9 cellular contexts compared by ENCODE assay signal in the genomic region with DNA sequence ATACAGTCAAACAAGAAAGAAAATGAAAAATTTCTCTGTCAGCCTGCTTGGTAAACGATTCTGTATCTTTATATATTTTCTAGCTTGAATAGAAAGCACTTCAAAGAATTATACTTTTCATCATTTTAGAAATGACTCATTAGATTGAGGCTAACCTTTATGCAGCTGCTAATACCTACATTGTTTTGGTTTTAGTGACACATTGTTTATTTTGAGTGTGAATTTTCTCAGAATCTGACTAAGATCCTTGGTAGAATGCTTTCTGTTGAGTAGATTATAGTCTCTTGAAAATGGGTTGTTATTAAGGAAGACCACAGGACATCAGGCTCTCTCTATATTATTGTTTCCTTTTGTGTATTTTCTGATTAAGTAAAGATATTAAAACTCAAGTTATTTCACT.
DNase-seq lines count a peak whose midpoint lies in the region; ATAC-seq lines count a peak whose summit lies in the region.
"Had no signal": no experiment of that assay in that cellular context is flagged by ENCODE, and none has a peak within 500 bp of the region (broad histone marks: within the 10 kb centered on the region; RNA-seq: fewer than 3 reads in every experiment).

A gene with protein sequence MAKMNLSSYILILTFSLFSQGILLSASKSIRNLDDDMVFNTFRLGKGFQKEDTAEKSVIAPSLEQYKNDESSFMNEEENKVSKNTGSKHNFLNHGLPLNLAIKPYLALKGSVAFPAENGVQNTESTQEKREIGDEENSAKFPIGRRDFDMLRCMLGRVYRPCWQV (minus strand): TSS at position 45 of the 400 bp plus-strand sequence. CDS start 63 bp downstream, outside the sequence.

- peak; percentile 8 for DNase-seq in AG20443 (ENCODE audit: low spot score)
- DNase-seq in astrocyte of the hippocampus (ENCODE audit: low read depth, low spot score): peak; percentile 38
- no peak for DNase-seq in amygdala (lab: John Stamatoyannopoulos, UW)
- DNase-seq in UCSD-AML1 (lab: John Stamatoyannopoulos, UW; ENCODE audit: unreplicated experiment): no peak
- no peak for DNase-seq in SKM-1 (lab: John Stamatoyannopoulos, UW; ENCODE audit: unreplicated experiment)
- DNase-seq in stimulated activated CD4-positive, alpha-beta T cell treated with anti-CD3 and anti-CD28 coated beads, Interleukin-2, amount 100 ng/mL, for 24 hours: no peak
- DNase-seq: NCI-H82 had no signal

- ATAC-seq in GM19351 (IDR thresholded peaks at IDR 0.05; ENCODE audit: unreplicated experiment): peak; percentile 92
- peak; percentile 79 for ATAC-seq in HG03095 (IDR thresholded peaks at IDR 0.05; ENCODE audit: unreplicated experiment)

Comparison
In these comparisons a context has a peak if more than half of its experiments do, and no peak if none do; other contexts are left out.
1. DNase-seq: peak in AG20443 (single experiment) and astrocyte of the hippocampus (single experiment); none in amygdala (0 of 56), UCSD-AML1 (single experiment), SKM-1 (single experiment) and stimulated activated CD4-positive, alpha-beta T cell treated with anti-CD3 and anti-CD28 coated beads, Interleukin-2, amount 100 ng/mL, for 24 hours (0 of 2).